14 cellular contexts compared by ENCODE assay signal in genomic region chr11:8826901-8827560, GRCh38.
DNase-seq lines count a peak whose midpoint lies in the region; ATAC-seq and TF ChIP-seq lines count a peak whose summit lies in the region.
"Had no signal": no experiment of that assay in that cellular context is flagged by ENCODE, and none has a peak within 500 bp of the region (broad histone marks: within the 10 kb centered on the region; RNA-seq: fewer than 3 reads in every experiment).

No MANE protein-coding gene starts in this region.

- no peaks in the 10 kb centered on the region for H3K27me3 ChIP-seq in sigmoid colon

- TF ChIP-seq POLR2A in erythroblast (IDR thresholded peaks at IDR 0.05; ENCODE audit: low read length) (no peak), sigmoid colon (IDR thresholded peaks at IDR 0.05) (no peak)

- 74 to 78% methylated on average over 6 of the region's 6 CpGs for WGBS in sigmoid colon, 2 donors

- H3K27ac ChIP-seq in sigmoid colon, result peak overlapping the region in 2 of 4 donors; percentile 26 to 52

- intact Hi-C loops in sigmoid colon (cut with DNase I), result no loop called here

- no peak overlapping the region for H3K4me3 ChIP-seq in sigmoid colon

- no peak for ATAC-seq in GM19395 (IDR thresholded peaks at IDR 0.05; ENCODE audit: unreplicated experiment)
- ATAC-seq in GM21390 (IDR thresholded peaks at IDR 0.05; ENCODE audit: unreplicated experiment), result no peak

- DNase-seq in ELF-1 (ENCODE audit: low read depth, low spot score) (peak; percentile 10), NOMO-1 treated with dmso at 0.1 percent for 144 hours (lab: John Stamatoyannopoulos, UW; ENCODE audit: unreplicated experiment) (peak; percentile 35), erythroblast (lab: John Stamatoyannopoulos, UW) (peak; percentile 10 to 50), sigmoid colon (peak; percentile 5), NCI-H187 treated with DMSO at 0.1 percent for 48 hours (lab: John Stamatoyannopoulos, UW) (no peak), NCI-H2107 (lab: John Stamatoyannopoulos, UW) (no peak)
- DNase-seq: activated T-cell treated with anti-CD3 and anti-CD28 coated beads, Interleukin-2, amount 50 U/mL, for 1 hour; CD4-positive, alpha-beta memory T cell; effector memory CD4-positive, alpha-beta T cell; NCI-H524; stimulated activated CD4-positive, alpha-beta T cell treated with anti-CD3 and anti-CD28 coated beads, Interleukin-2, amount 100 ng/mL, for 48 hours; stimulated activated naive CD4-positive, alpha-beta T cell had no signal

- H3K36me3 ChIP-seq in sigmoid colon, result peaks cover 0 to 10% (median 0%) of the 10 kb centered on the region in 4 donors

- no peak for TF ChIP-seq EP300 in sigmoid colon (IDR thresholded peaks at IDR 0.05)

- peaks cover 0 to 6% (median 1%) of the 10 kb centered on the region in 4 donors for H3K4me1 ChIP-seq in sigmoid colon

- no peaks in the 10 kb centered on the region for H3K9me3 ChIP-seq in sigmoid colon

- no peak for TF ChIP-seq CTCF in sigmoid colon (IDR thresholded peaks at IDR 0.05)

Comparison
In these comparisons a context has a peak if more than half of its experiments do, and no peak if none do; other contexts are left out.
1. DNase-seq: peak in ELF-1 (single experiment), NOMO-1 treated with dmso at 0.1 percent for 144 hours (single experiment), erythroblast (2 of 2) and sigmoid colon (single experiment); none in NCI-H187 treated with DMSO at 0.1 percent for 48 hours (single experiment) and NCI-H2107 (single experiment).